Comparison of ENCODE assay signal across 8 cellular contexts in genomic region chr10:80461208-80462183, GRCh38. TPM values are rescaled to one million over a fixed set of nuclear protein-coding genes. Genes with fewer than 3 reads are reported as not detected.
DNase-seq lines count a peak whose midpoint lies in the region; ATAC-seq, FAIRE-seq and TF ChIP-seq lines count a peak whose summit lies in the region.
"Had no signal": no experiment of that assay in that cellular context is flagged by ENCODE, and none has a peak within 500 bp of the region (broad histone marks: within the 10 kb centered on the region; RNA-seq: fewer than 3 reads in every experiment).

No MANE protein-coding gene starts in this region.

- H3K27me3 ChIP-seq in HUES64 (ENCODE audit: insufficient read depth, low read length) (no peaks in the 10 kb centered on the region; the same call in 1 of the 2 replicates), skeletal muscle tissue (ENCODE audit: control insufficient read depth in 3 of 3, insufficient read depth in 3 of 3, low read length in 3 of 3) (no peaks in the 10 kb centered on the region)

- H3K27me3 Mint-ChIP-seq in WTC11 (ENCODE audit: low read depth) = peaks cover 9% of the 10 kb centered on the region

- H3K4me3 ChIP-seq in HUES64 (ENCODE audit: low read length) (0 out of 2 replicates have a peak overlapping the region, but pooled peaks have one; percentile 30), fibroblast of villous mesenchyme (ENCODE audit: low read depth, low read length) (no peak overlapping the region), skeletal muscle tissue (ENCODE audit: low read length in 3 of 3) (peak overlapping the region in 1 of 3 donors; percentile 33)

- H3K9ac ChIP-seq in HUES64 (ENCODE audit: low read depth, low read length) (peak overlapping the region; percentile 34; the same call in 1 of the 2 replicates), skeletal muscle tissue (ENCODE audit: low read depth in 1 of 3, low read length in 3 of 3) (peak overlapping the region in 2 of 3 donors; percentile 51 to 69)

- 88% methylated on average over 8 of the region's 8 CpGs for WGBS in HUES64

- FAIRE-seq in GM12892 (lab: Jason Lieb, UNC) = no peak
- FAIRE-seq: TTC549 had no signal

- CTCF ChIA-PET in WTC11 (lab: Charles Lee) = interaction anchor here (0.7 to 34.2 kb wide), 7 partner anchors 17 to 203 kb away, joined by 3 to 802 read pairs (median 6); partner anchors contain the start of gene PRXL2A

- H3K36me3 ChIP-seq in HUES64 (ENCODE audit: insufficient read depth, low read length) (no peaks in the 10 kb centered on the region), skeletal muscle tissue (ENCODE audit: control insufficient read depth in 3 of 3, insufficient read depth in 3 of 3, low read length in 3 of 3) (peaks cover 0 to 2% (median 0%) of the 10 kb centered on the region in 3 donors)

- peak overlapping the region; percentile 50 for H3K4me3 Mint-ChIP-seq in WTC11

- DNase-seq in WTC11 (ENCODE audit: low spot score) = no peak
- peak; percentile 59 for DNase-seq in fibroblast of villous mesenchyme (ENCODE audit: low read depth)
- DNase-seq in GM12892 (ENCODE audit: insufficient read length) = no peak

- no peak for TF ChIP-seq POLR2A in GM12892 (IDR thresholded peaks at IDR 0.05; ENCODE audit: low read depth, low read length)

- H3K27ac ChIP-seq in HUES64 (ENCODE audit: low read depth, low read length) = peak overlapping the region; percentile 4; the same call in 1 of the 2 replicates
- peak overlapping the region; percentile 49 for H3K27ac ChIP-seq in skeletal muscle tissue (ENCODE audit: low read depth, low read length)

- TF ChIP-seq CTCF in WTC11 (IDR thresholded peaks at IDR 0.05) = no peak
- TF ChIP-seq CTCF in fibroblast of villous mesenchyme (IDR thresholded peaks at IDR 0.05; ENCODE audit: insufficient read depth, low read depth, low read length) = no peak

- peak overlapping the region; percentile 99 for H3K27ac Mint-ChIP-seq in WTC11

- no peaks in the 10 kb centered on the region for H3K36me3 Mint-ChIP-seq in WTC11

- POLR2A ChIA-PET in WTC11 (lab: Charles Lee) = interaction anchor here (0.6 to 3.5 kb wide), 4 partner anchors 37 to 53 kb away, joined by 3 to 12 read pairs (median 4); partner anchors contain the start of gene PRXL2A

- H3K4me1 Mint-ChIP-seq in WTC11 = peaks cover 92% of the 10 kb centered on the region

- H3K4me1 ChIP-seq in HUES64 (ENCODE audit: insufficient read depth, low read length) (peaks cover 72% of the 10 kb centered on the region), skeletal muscle tissue (ENCODE audit: control insufficient read depth in 3 of 3, insufficient read depth in 3 of 3, low read length in 3 of 3) (peaks cover 84 to 86% (median 85%) of the 10 kb centered on the region in 3 donors)

- no peaks in the 10 kb centered on the region for H3K9me3 Mint-ChIP-seq in WTC11

- H3K9me3 ChIP-seq in HUES64 (ENCODE audit: insufficient read depth, low read depth, low read length) (no peaks in the 10 kb centered on the region), skeletal muscle tissue (ENCODE audit: control insufficient read depth in 3 of 3, low read length in 3 of 3) (no peaks in the 10 kb centered on the region)

- ATAC-seq in WTC11 (no peak), HG03139 (IDR thresholded peaks at IDR 0.05; ENCODE audit: unreplicated experiment) (no peak), HG02970 (IDR thresholded peaks at IDR 0.05; ENCODE audit: low FRiP score, unreplicated experiment) (no peak)

TF ChIP-seq in WTC11, 78 proteins besides CTCF, POLR2A, EP300 and RAD21:
- TF ChIP-seq ZNF121 (CRISPR knock-in tag; IDR thresholded peaks at IDR 0.05) (peak; percentile 84), ZNF416 (CRISPR knock-in tag; IDR thresholded peaks at IDR 0.05) (no peak), ZNF425 (CRISPR knock-in tag; conservative IDR thresholded peaks at IDR 0.05) (no peak)

RNA-seq across cellular contexts. Expression of gene TSPAN14, which starts 7.4 kb away (rescaled TPM):
- 67.4 TPM for polyA plus RNA-seq in HUES64 (2013, experiment 1 of 2)
- polyA plus RNA-seq in HUES64 (2013, experiment 2 of 2) = 75.6 TPM
- total RNA-seq in WTC11 (2021) (64.0 to 73.5 TPM (median 72.1 TPM) in 3 replicates), fibroblast of villous mesenchyme (39.0 and 51.4 TPM in 2 replicates), skeletal muscle tissue (6.3 TPM)
- 12.1 TPM for polyA plus RNA-seq in GM12892 (2012; ENCODE audit: missing spikeins)

RNA-seq across cellular contexts. Expression of gene PRXL2A, which starts 53.1 kb away (rescaled TPM):
- 57.6 TPM for polyA plus RNA-seq in HUES64 (2013, experiment 1 of 2)
- polyA plus RNA-seq in HUES64 (2013, experiment 2 of 2) = 69.2 TPM
- 46.6 to 56.5 TPM (median 52.4 TPM) in 3 replicates for total RNA-seq in WTC11 (2021)
- 79.0 and 80.5 TPM in 2 replicates for total RNA-seq in fibroblast of villous mesenchyme
- total RNA-seq in skeletal muscle tissue = 19.3 TPM
- 25.5 TPM for polyA plus RNA-seq in GM12892 (2012; ENCODE audit: missing spikeins)
